ENCODE assay signal across 8 cellular contexts in the genomic region with DNA sequence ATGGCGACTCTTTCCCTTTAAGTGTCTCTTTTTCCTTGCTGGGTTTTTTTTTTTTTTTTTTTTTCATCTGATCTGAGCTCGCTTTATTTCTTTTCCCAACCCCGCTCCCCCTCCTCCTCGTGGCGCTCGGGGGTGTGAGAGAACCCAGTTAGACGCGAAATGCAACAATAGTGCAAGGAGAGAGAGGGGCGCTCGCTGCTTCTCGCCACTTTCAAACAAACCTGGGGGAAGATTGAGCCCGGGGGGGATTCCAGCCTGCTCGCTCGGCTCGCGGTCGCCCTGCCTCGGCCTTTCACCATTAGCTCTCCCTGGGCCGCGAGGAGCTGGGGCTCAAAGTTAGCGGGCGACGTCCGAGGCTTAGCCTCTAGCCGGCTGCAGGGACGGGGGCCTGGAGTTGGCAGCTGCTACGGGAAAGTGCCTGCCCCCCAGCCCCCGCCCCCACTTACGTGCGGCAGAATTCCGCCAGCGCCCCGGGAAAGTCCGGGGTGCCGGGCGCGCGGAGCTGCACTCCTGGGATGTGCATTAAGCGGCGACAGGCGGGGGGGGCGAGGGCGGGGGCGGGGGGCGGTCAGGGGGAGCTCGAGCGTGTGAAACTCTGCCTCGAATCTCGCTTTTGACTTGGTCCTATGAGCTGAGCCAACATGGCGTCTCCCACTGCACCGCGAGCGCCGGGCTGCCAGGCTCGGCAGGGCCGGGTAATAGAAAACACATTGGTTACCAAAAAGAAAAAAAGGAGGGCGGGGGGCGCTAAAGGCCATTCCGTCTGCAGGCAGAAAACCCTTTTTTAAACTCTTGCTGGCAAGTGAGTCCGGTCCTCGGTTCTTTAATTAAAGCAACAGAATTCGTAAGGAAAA. TPM values are rescaled to one million over a fixed set of nuclear protein-coding genes. Genes with fewer than 3 reads are reported as not detected.
DNase-seq lines count a peak whose midpoint lies in the region; ATAC-seq and TF ChIP-seq lines count a peak whose summit lies in the region.

No MANE protein-coding gene starts in this region.

- BruUV-seq in Caco-2 (replicated peaks; lab: Mats Ljungman, UMichigan): no TSS peak
- no TSS peak for BruUV-seq in mammary epithelial cell (replicated peaks; lab: Mats Ljungman, UMichigan)

- dilution Hi-C loops in mammary epithelial cell (cut with HindIII; ENCODE audit: low sequenced_read_pairs): no loop called here

- H3K27ac ChIP-seq in KMS-11 (peak overlapping the region; percentile 97), mammary epithelial cell (ENCODE audit: insufficient read depth, low read depth, low read length) (peak overlapping the region; percentile 74), suprapubic skin (peak overlapping the region; percentile 90)

- TF ChIP-seq CTCF in Caco-2 (IDR thresholded peaks at IDR 0.05; ENCODE audit: insufficient read depth in 1 of 2, low read depth in 1 of 2, low read length in 1 of 2, severe bottlenecking in 1 of 2, unreplicated experiment in 1 of 2) (no peak), KMS-11 (conservative IDR thresholded peaks at IDR 0.05; ENCODE audit: low read depth, low read length) (no peak), mammary epithelial cell (conservative IDR thresholded peaks at IDR 0.05 in 1 of 2, IDR thresholded peaks at IDR 0.05 in 1 of 2; ENCODE audit: extremely low read depth in 1 of 2, insufficient read depth in 1 of 2, low read depth in 1 of 2, low read length in 2 of 2) (no peak), kidney epithelial cell (IDR thresholded peaks at IDR 0.05; ENCODE audit: insufficient read depth, low read length, poor library complexity, severe bottlenecking) (no peak), suprapubic skin (IDR thresholded peaks at IDR 0.05) (no peak)

- no peaks in the 10 kb centered on the region for H3K9me3 Mint-ChIP-seq in Caco-2 (ENCODE audit: unreplicated experiment)

- H3K4me2 ChIP-seq in KMS-11 (peak overlapping the region; percentile 96), mammary epithelial cell (ENCODE audit: insufficient read depth, low read depth, low read length) (peak overlapping the region; percentile 98)

- no peaks in the 10 kb centered on the region for H3K9me3 ChIP-seq in Caco-2
- no peaks in the 10 kb centered on the region for H3K9me3 ChIP-seq in mammary epithelial cell (replicated peaks; ENCODE audit: insufficient read depth, low read length)
- H3K9me3 ChIP-seq in suprapubic skin: no peaks in the 10 kb centered on the region

- CTCF ChIA-PET in Caco-2 (lab: Charles Lee) (no interaction called here), mammary epithelial cell (lab: Charles Lee; ENCODE audit: low non-redundant PET) (interaction anchor here (0.7 kb wide), 2 partner anchors 14 to 684 kb away, joined by 4 to 7 read pairs; no protein-coding TSS in a partner anchor)

- H3K4me1 Mint-ChIP-seq in Caco-2 (ENCODE audit: low read depth, unreplicated experiment): peaks cover 41% of the 10 kb centered on the region

- H2AFZ ChIP-seq in KMS-11 (ENCODE audit: low read depth): peak overlapping the region; percentile 73
- peak overlapping the region; percentile 92 for H2AFZ ChIP-seq in mammary epithelial cell (ENCODE audit: low read depth, low read length)

- in situ Hi-C loops in mammary epithelial cell (cut with MboI; ENCODE audit: low sequenced_read_pairs in 2 of 2): loop anchor here (10.0 to 25.0 kb wide), 6 partner anchors 654 to 1679 kb away; no protein-coding TSS in a partner anchor

- H4K20me1 ChIP-seq in KMS-11 (ENCODE audit: insufficient read depth) (no peaks in the 10 kb centered on the region), mammary epithelial cell (ENCODE audit: insufficient read depth, low read length) (no peaks in the 10 kb centered on the region)

- H3K9ac ChIP-seq in KMS-11 (peak overlapping the region; percentile 98), mammary epithelial cell (ENCODE audit: insufficient read depth, low read length) (peak overlapping the region; percentile 82)

- ATAC-seq in HG03521 (IDR thresholded peaks at IDR 0.05; ENCODE audit: unreplicated experiment): no peak

- no peak overlapping the region for H3K4me3 ChIP-seq in Caco-2 (ENCODE audit: low read depth, low read length)
- no peak overlapping the region for H3K4me3 ChIP-seq in KMS-11 (IDR thresholded peaks at IDR 0.05; ENCODE audit: insufficient read depth, low read depth, low read length)
- H3K4me3 ChIP-seq in mammary epithelial cell (replicated peaks in 1 of 3; ENCODE audit: insufficient read depth in 1 of 3, low read depth in 2 of 3, low read length in 3 of 3): peak overlapping the region; percentile 64 to 89 (median 84)
- peak overlapping the region; percentile 69 for H3K4me3 ChIP-seq in kidney epithelial cell (ENCODE audit: low read depth, low read length)
- peak overlapping the region; percentile 71 for H3K4me3 ChIP-seq in suprapubic skin

- peak overlapping the region; percentile 45 for H3K27ac Mint-ChIP-seq in Caco-2 (ENCODE audit: unreplicated experiment)

- H3K4me1 ChIP-seq in Caco-2: peaks cover 17% of the 10 kb centered on the region
- peaks cover 38% of the 10 kb centered on the region for H3K4me1 ChIP-seq in KMS-11 (ENCODE audit: low read depth, poor library complexity, severe bottlenecking)
- H3K4me1 ChIP-seq in mammary epithelial cell (ENCODE audit: insufficient read depth, low read length): peaks cover 28% of the 10 kb centered on the region
- peaks cover 9% of the 10 kb centered on the region for H3K4me1 ChIP-seq in suprapubic skin

- intact Hi-C loops in Caco-2 (cut with micrococcal nuclease; ENCODE audit: unreplicated experiment) (loop anchor here (1.0 kb wide), 1 partner anchor 14 kb away; no protein-coding TSS in a partner anchor), mammary epithelial cell (cut with micrococcal nuclease) (loop anchor here (1.0 kb wide), 1 partner anchor 11 kb away; the partner anchor contains the start of gene NR2F2)

- no peak for TF ChIP-seq POLR2A in suprapubic skin (IDR thresholded peaks at IDR 0.05)

- H3K36me3 Mint-ChIP-seq in Caco-2 (ENCODE audit: insufficient read depth, unreplicated experiment): peaks cover 100% of the 10 kb centered on the region

- H3K36me3 ChIP-seq in Caco-2 (ENCODE audit: control insufficient read depth, insufficient read depth, low read length): peaks cover 3% of the 10 kb centered on the region
- no peaks in the 10 kb centered on the region for H3K36me3 ChIP-seq in KMS-11 (ENCODE audit: insufficient read depth)
- H3K36me3 ChIP-seq in mammary epithelial cell (ENCODE audit: insufficient read depth, low read length): peaks cover 12% of the 10 kb centered on the region
- H3K36me3 ChIP-seq in kidney epithelial cell (ENCODE audit: control insufficient read depth, insufficient read depth, low read length): no peaks in the 10 kb centered on the region
- H3K36me3 ChIP-seq in suprapubic skin: no peaks in the 10 kb centered on the region

- no peak for TF ChIP-seq EP300 in suprapubic skin (IDR thresholded peaks at IDR 0.05)

- H3K27me3 Mint-ChIP-seq in Caco-2 (ENCODE audit: insufficient read depth, unreplicated experiment): no peaks in the 10 kb centered on the region

- peaks cover 29% of the 10 kb centered on the region; the same call in 1 of the 2 replicates for H3K79me2 ChIP-seq in KMS-11 (ENCODE audit: insufficient read depth, low read depth)
- peaks cover 78% of the 10 kb centered on the region for H3K79me2 ChIP-seq in mammary epithelial cell (ENCODE audit: insufficient read depth, low read length)

- H3K4me3 Mint-ChIP-seq in Caco-2 (ENCODE audit: unreplicated experiment): no peak overlapping the region

- H3K27me3 ChIP-seq in Caco-2 (replicated peaks; ENCODE audit: control insufficient read depth, insufficient read depth, low read length) (no peaks in the 10 kb centered on the region), KMS-11 (ENCODE audit: insufficient read depth, low read depth) (no peaks in the 10 kb centered on the region), mammary epithelial cell (ENCODE audit: insufficient read depth, low read length) (no peaks in the 10 kb centered on the region), kidney epithelial cell (ENCODE audit: control insufficient read depth, insufficient read depth, low read length) (no peaks in the 10 kb centered on the region), suprapubic skin (peaks cover 19% of the 10 kb centered on the region)

- POLR2A ChIA-PET in Caco-2 (lab: Charles Lee): interaction anchor here (0.6 kb wide), 2 partner anchors 11 to 228 kb away, joined by 3 to 6 read pairs; no protein-coding TSS in a partner anchor

- WGBS in mammary epithelial cell (ENCODE audit: low coverage, missing lambda C conversion rate): 5% methylated on average over 23 of the region's 62 CpGs
- 3% methylated on average over 44 of the region's 62 CpGs for WGBS in suprapubic skin

- DNase-seq in Caco-2: no peak
- no peak for DNase-seq in mammary epithelial cell
- no peak for DNase-seq in kidney epithelial cell (ENCODE audit: low read depth)
- DNase-seq in suprapubic skin (ENCODE audit: low spot score in 2 of 2): no peak
- DNase-seq in SIG-M5 (lab: John Stamatoyannopoulos, UW): no peak
- no peak for DNase-seq in NCI-H2029 (lab: John Stamatoyannopoulos, UW)

RNA-seq across cellular contexts. Expression of gene NR2F2, which starts 10.3 kb away (rescaled TPM):
- total RNA-seq in Caco-2 (2022): 134 and 140 TPM in 2 replicates
- total RNA-seq in mammary epithelial cell: 10 to 100 TPM in 1 of 2 donors, 1 to 10 TPM in 1; 3.2 to 34.1 TPM
- polyA plus RNA-seq in mammary epithelial cell: 17.8 TPM
- polyA minus RNA-seq in mammary epithelial cell: 31.9 TPM
- 19.1 and 22.9 TPM in 2 replicates for total RNA-seq in kidney epithelial cell
- total RNA-seq in suprapubic skin: 10 to 100 TPM in 2 of 4 donors, 1 to 10 TPM in 2; 4.0 to 12.7 (median 7.1) TPM

Comparison
In these comparisons a context has a peak if more than half of its experiments do, and no peak if none do; other contexts are left out.
1. H3K4me3 ChIP-seq: peak in mammary epithelial cell (3 of 3), kidney epithelial cell (single experiment) and suprapubic skin (single experiment); none in Caco-2 (single experiment) and KMS-11 (single experiment).
2. Peak in every context shown above with its lines, with median percentiles within 50 percentile points of each other: H3K27ac ChIP-seq.